ENCODE assay signal across 20 cellular contexts in the genomic region with DNA sequence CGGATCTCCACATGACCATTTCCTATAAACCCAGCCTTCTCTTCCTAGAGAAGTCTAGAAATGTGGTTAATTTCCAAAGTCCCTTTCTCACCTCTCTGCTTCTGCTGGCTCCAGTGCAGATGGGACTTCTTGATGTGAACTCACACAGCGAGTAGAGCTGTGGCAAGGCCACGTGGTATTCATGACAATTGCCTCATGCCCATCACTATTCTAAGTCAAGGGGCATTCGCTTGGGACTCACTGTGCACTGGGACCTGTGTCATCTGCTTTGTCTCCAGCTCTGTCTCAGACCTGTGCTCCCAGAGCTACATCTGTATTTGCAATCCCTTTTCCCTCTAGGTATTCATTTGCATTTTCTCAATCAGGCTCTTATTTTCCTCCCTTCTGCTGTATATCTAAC. TPM values are rescaled to one million over a fixed set of nuclear protein-coding genes. Genes with fewer than 3 reads are reported as not detected.
DNase-seq lines count a peak whose midpoint lies in the region; ATAC-seq and TF ChIP-seq lines count a peak whose summit lies in the region.
"Had no signal": no experiment of that assay in that cellular context is flagged by ENCODE, and none has a peak within 500 bp of the region (broad histone marks: within the 10 kb centered on the region; RNA-seq: fewer than 3 reads in every experiment).

No MANE protein-coding gene starts in this region.

- no peak for TF ChIP-seq EP300 in sigmoid colon (IDR thresholded peaks at IDR 0.05)

- H3K9me2 ChIP-seq in OCI-LY1 (ENCODE audit: low read depth, low read length), result no peaks in the 10 kb centered on the region

- TF ChIP-seq CTCF in OCI-LY1 (IDR thresholded peaks at IDR 0.05; ENCODE audit: low read length), result no peak
- TF ChIP-seq CTCF in endodermal cell (conservative IDR thresholded peaks at IDR 0.05), result no peak
- TF ChIP-seq CTCF in upper lobe of right lung (IDR thresholded peaks at IDR 0.05), result no peak
- TF ChIP-seq CTCF in sigmoid colon (IDR thresholded peaks at IDR 0.05), result no peak
- no peak for TF ChIP-seq CTCF in lower leg skin (IDR thresholded peaks at IDR 0.05)
- TF ChIP-seq CTCF in GM13976 (IDR thresholded peaks at IDR 0.05; ENCODE audit: borderline replicate concordance, control extremely low read depth, extremely low read depth, insufficient read depth, missing control alignments), result no peak

- H3K27me3 Mint-ChIP-seq in stimulated activated naive CD8-positive, alpha-beta T cell treated with anti-CD3 and anti-CD28 coated beads, Interleukin-15, Interleukin-2, amounts not matched to agents 100 ng/mL and 50 ng/mL, for 24 hours, result no peaks in the 10 kb centered on the region
- no peaks in the 10 kb centered on the region for H3K27me3 Mint-ChIP-seq in stimulated activated naive CD8-positive, alpha-beta T cell treated with anti-CD3 and anti-CD28 coated beads, Interleukin-15, amount 100 ng/mL, for 72 hours
- no peaks in the 10 kb centered on the region for H3K27me3 Mint-ChIP-seq in endodermal cell (ENCODE audit: insufficient read depth)

- H4K20me1 ChIP-seq in OCI-LY1 (ENCODE audit: insufficient read depth, low read length), result no peaks in the 10 kb centered on the region

- H3K27ac Mint-ChIP-seq in stimulated activated naive CD8-positive, alpha-beta T cell treated with anti-CD3 and anti-CD28 coated beads, Interleukin-15, Interleukin-2, amounts not matched to agents 100 ng/mL and 50 ng/mL, for 24 hours, result peak overlapping the region; percentile 76
- no peak overlapping the region for H3K27ac Mint-ChIP-seq in stimulated activated naive CD8-positive, alpha-beta T cell treated with anti-CD3 and anti-CD28 coated beads, Interleukin-15, amount 100 ng/mL, for 72 hours
- H3K27ac Mint-ChIP-seq in endodermal cell, result peak overlapping the region; percentile 13
- H3K27ac Mint-ChIP-seq: HFFc6 had no signal

- peaks cover 75% of the 10 kb centered on the region for H3K79me2 ChIP-seq in OCI-LY1 (ENCODE audit: insufficient read depth, low read length)

- H3K4me1 ChIP-seq in OCI-LY1 (ENCODE audit: insufficient read depth, low read length, severe bottlenecking) (peaks cover 87% of the 10 kb centered on the region), endodermal cell (ENCODE audit: control insufficient read depth, insufficient read depth, low read length) (peaks cover 6% of the 10 kb centered on the region), upper lobe of right lung (peaks cover 16% of the 10 kb centered on the region), sigmoid colon (peaks cover 0 to 8% (median 0%) of the 10 kb centered on the region in 4 donors)

- in situ Hi-C loops in GM13976 (cut with MboI; ENCODE audit: low sequenced_read_pairs, unreplicated experiment), result no loop called here

- peaks cover 11% of the 10 kb centered on the region for H3K36me3 Mint-ChIP-seq in stimulated activated naive CD8-positive, alpha-beta T cell treated with anti-CD3 and anti-CD28 coated beads, Interleukin-15, Interleukin-2, amounts not matched to agents 100 ng/mL and 50 ng/mL, for 24 hours (ENCODE audit: low read depth)
- peaks cover 2% of the 10 kb centered on the region for H3K36me3 Mint-ChIP-seq in endodermal cell (ENCODE audit: low read depth)

- H2AFZ ChIP-seq in OCI-LY1 (ENCODE audit: low read length), result no peak overlapping the region

- H3K27ac ChIP-seq in OCI-LY1 (ENCODE audit: low read depth, low read length, poor library complexity, severe bottlenecking), result peak overlapping the region; percentile 83
- H3K27ac ChIP-seq in endodermal cell (ENCODE audit: low read depth, low read length), result no peak overlapping the region
- no peak overlapping the region for H3K27ac ChIP-seq in upper lobe of right lung
- no peak overlapping the region for H3K27ac ChIP-seq in sigmoid colon

- no peaks in the 10 kb centered on the region; the same call in 1 of the 2 replicates for H3K9me3 ChIP-seq in OCI-LY1 (ENCODE audit: low read length)
- H3K9me3 ChIP-seq in endodermal cell (ENCODE audit: control insufficient read depth, low read length), result peaks cover 16% of the 10 kb centered on the region
- H3K9me3 ChIP-seq in upper lobe of right lung, result no peaks in the 10 kb centered on the region
- H3K9me3 ChIP-seq in sigmoid colon, result no peaks in the 10 kb centered on the region

- no peak for DNase-seq in stimulated activated naive CD8-positive, alpha-beta T cell treated with anti-CD3 and anti-CD28 coated beads, Interleukin-15, amount 100 ng/mL, for 72 hours
- DNase-seq in endodermal cell, result no peak
- DNase-seq in upper lobe of right lung, result no peak
- DNase-seq in sigmoid colon, result no peak
- DNase-seq in lower leg skin (ENCODE audit: low spot score in 2 of 2), result no peak
- DNase-seq in GM13976 (ENCODE audit: low spot score), result no peak
- DNase-seq: DMS53, H7, HFFc6, Kasumi-1, NCI-H1092, NCI-H1436, NCI-H2029, NCI-H345, NCI-H524 treated with DMSO at 0.1 percent for 48 hours had no signal

- H3K36me3 ChIP-seq in OCI-LY1 (ENCODE audit: insufficient read depth, low read length) (peaks cover 62% of the 10 kb centered on the region), endodermal cell (ENCODE audit: control insufficient read depth, insufficient read depth, low read length) (no peaks in the 10 kb centered on the region), upper lobe of right lung (no peaks in the 10 kb centered on the region), sigmoid colon (no peaks in the 10 kb centered on the region)

- H3K4me1 Mint-ChIP-seq in stimulated activated naive CD8-positive, alpha-beta T cell treated with anti-CD3 and anti-CD28 coated beads, Interleukin-15, Interleukin-2, amounts not matched to agents 100 ng/mL and 50 ng/mL, for 24 hours (ENCODE audit: low read depth), result peaks cover 66% of the 10 kb centered on the region
- H3K4me1 Mint-ChIP-seq in stimulated activated naive CD8-positive, alpha-beta T cell treated with anti-CD3 and anti-CD28 coated beads, Interleukin-15, amount 100 ng/mL, for 72 hours, result peaks cover 38% of the 10 kb centered on the region
- peaks cover 25% of the 10 kb centered on the region for H3K4me1 Mint-ChIP-seq in endodermal cell

- intact Hi-C loops in upper lobe of right lung (cut with DNase I), result no loop called here
- intact Hi-C loops in sigmoid colon (cut with DNase I), result no loop called here
- intact Hi-C loops in lower leg skin (cut with DNase I; ENCODE audit: low total_unique reads), result no loop called here

- no peak for ATAC-seq in stimulated activated naive CD8-positive, alpha-beta T cell treated with anti-CD3 and anti-CD28 coated beads, Interleukin-15, amount 100 ng/mL, for 72 hours
- peak; percentile 72 for ATAC-seq in upper lobe of right lung
- ATAC-seq: Right ventricle myocardium inferior had no signal

- H3K9ac ChIP-seq in OCI-LY1 (ENCODE audit: low read length) (peak overlapping the region; percentile 22; the same call in 1 of the 2 replicates), endodermal cell (ENCODE audit: extremely low read depth, low read length, poor library complexity, severe bottlenecking) (no peak overlapping the region)

- peak overlapping the region; percentile 54 for H3K4me2 ChIP-seq in OCI-LY1 (ENCODE audit: low read length)

- TF ChIP-seq POLR2A in sigmoid colon (IDR thresholded peaks at IDR 0.05) (no peak), lower leg skin (IDR thresholded peaks at IDR 0.05) (no peak)

- H3K4me3 ChIP-seq in OCI-LY1 (ENCODE audit: low read depth, low read length, poor library complexity, severe bottlenecking) (peak overlapping the region; percentile 14), endodermal cell (ENCODE audit: low read length) (no peak overlapping the region), upper lobe of right lung (no peak overlapping the region), sigmoid colon (no peak overlapping the region), lower leg skin (ENCODE audit: low read depth, poor library complexity, severe bottlenecking) (no peak overlapping the region)

- no peaks in the 10 kb centered on the region for H3F3A ChIP-seq in OCI-LY1 (ENCODE audit: insufficient read depth, low read length)

- 92% methylated on average over 3 to 4 of the region's 4 CpGs for WGBS in endodermal cell (ENCODE audit: insufficient coverage in 1 of 2, insufficient read length in 1 of 2), 2 experiments
- 86 to 91% methylated on average over 4 of the region's 4 CpGs for WGBS in sigmoid colon, 2 donors
- WGBS in lower leg skin, 2 donors, result 87 to 93% methylated on average over 4 of the region's 4 CpGs

- H3K27me3 ChIP-seq in OCI-LY1 (ENCODE audit: insufficient read depth, low read length) (no peaks in the 10 kb centered on the region), endodermal cell (ENCODE audit: control insufficient read depth, insufficient read depth, low read length, poor library complexity, severe bottlenecking) (no peaks in the 10 kb centered on the region), upper lobe of right lung (no peaks in the 10 kb centered on the region), sigmoid colon (no peaks in the 10 kb centered on the region)

- H3K9me3 Mint-ChIP-seq in stimulated activated naive CD8-positive, alpha-beta T cell treated with anti-CD3 and anti-CD28 coated beads, Interleukin-15, Interleukin-2, amounts not matched to agents 100 ng/mL and 50 ng/mL, for 24 hours, result no peaks in the 10 kb centered on the region
- H3K9me3 Mint-ChIP-seq in stimulated activated naive CD8-positive, alpha-beta T cell treated with anti-CD3 and anti-CD28 coated beads, Interleukin-15, amount 100 ng/mL, for 72 hours, result peaks cover under 1 to 8% of the 10 kb centered on the region in 2 donors
- peaks cover 15% of the 10 kb centered on the region for H3K9me3 Mint-ChIP-seq in endodermal cell
- H3K9me3 Mint-ChIP-seq: HFFc6 had no signal

- no peak overlapping the region for H3K4me3 Mint-ChIP-seq in stimulated activated naive CD8-positive, alpha-beta T cell treated with anti-CD3 and anti-CD28 coated beads, Interleukin-15, Interleukin-2, amounts not matched to agents 100 ng/mL and 50 ng/mL, for 24 hours
- no peak overlapping the region for H3K4me3 Mint-ChIP-seq in stimulated activated naive CD8-positive, alpha-beta T cell treated with anti-CD3 and anti-CD28 coated beads, Interleukin-15, amount 100 ng/mL, for 72 hours
- H3K4me3 Mint-ChIP-seq in endodermal cell, result no peak overlapping the region
- H3K4me3 Mint-ChIP-seq: HFFc6 had no signal

RNA-seq across cellular contexts. Expression of gene CD180, which starts 6.2 kb away (rescaled TPM):
- total RNA-seq in endodermal cell (not detected), upper lobe of right lung (3.0 TPM), sigmoid colon (1 to 10 TPM in 1 of 4 donors, under 1 TPM in 3; 0.55 to 1.1 (median 0.90) TPM), lower leg skin (under 1 TPM; 0.08 to 0.42 (median 0.27) TPM)
- polyA plus RNA-seq in endodermal cell (2013, experiment 1 of 2), result not detected
- polyA plus RNA-seq in endodermal cell (2013, experiment 2 of 2), result not detected
- polyA plus RNA-seq in sigmoid colon, result 1 to 10 TPM in 2 of 3 donors, under 1 TPM in 1; 0.60 to 3.5 (median 2.3) TPM
- total RNA-seq: H7, HFFc6, SK-MEL-5 had no signal
- polyA plus RNA-seq: AG04450 had no signal

Comparison
In these comparisons a context has a peak if more than half of its experiments do, and no peak if none do; other contexts are left out.
1. H3K27ac Mint-ChIP-seq: peak in stimulated activated naive CD8-positive, alpha-beta T cell treated with anti-CD3 and anti-CD28 coated beads, Interleukin-15, Interleukin-2, amounts not matched to agents 100 ng/mL and 50 ng/mL, for 24 hours (single experiment) and endodermal cell (single experiment); none in stimulated activated naive CD8-positive, alpha-beta T cell treated with anti-CD3 and anti-CD28 coated beads, Interleukin-15, amount 100 ng/mL, for 72 hours (0 of 2).